Comparison of ENCODE assay signal across 20 cellular contexts in genomic region chr1:89779541-89779940, GRCh38.
"Had no signal": no experiment of that assay in that cellular context is flagged by ENCODE, and none has a peak within 500 bp of the region (broad histone marks: within the 10 kb centered on the region; RNA-seq: fewer than 3 reads in every experiment).

No MANE protein-coding gene starts in this region.

- H3K36me3 ChIP-seq: esophagus squamous epithelium, heart right ventricle, left lung, neutrophil, right lobe of liver, tibial nerve had no signal

- DNase-seq: activated gamma-delta T cell treated with Interleukin-2 at 50 U/mL for 16 hours; activated T-cell treated with anti-CD3 and anti-CD28 coated beads, Interleukin-2, amount 50 U/mL, for 48 hours; amygdala; caudate nucleus; effector memory CD8-positive, alpha-beta T cell; esophagus squamous epithelium; heart right ventricle; left lung; right lobe of liver; Right ventricle myocardium superior; small intestine; substantia nigra had no signal

- H2AFZ ChIP-seq: parathyroid adenoma had no signal

- H3K27ac ChIP-seq: esophagus squamous epithelium, heart right ventricle, left lung, neutrophil, parathyroid adenoma, right lobe of liver, SK-N-MC, tibial nerve had no signal

- H3K9me3 Mint-ChIP-seq: effector memory CD8-positive, alpha-beta T cell; mesothelial cell of epicardium; natural killer cell treated with Interleukin-12 subunit alpha and Interleukin-12 subunit beta and Interleukin-15 and Interleukin-18, amount 100 ng/mL, for 72 hours; T-helper 2 cell treated with Interferon-gamma antibody and Interleukin-4, amounts not matched to agents 5 μg/mL and 100 μg/mL, for 36 hours; WTC11 had no signal

- H3K4me1 ChIP-seq: esophagus squamous epithelium, heart right ventricle, left lung, parathyroid adenoma, right lobe of liver had no signal

- H3K4me3 ChIP-seq: esophagus squamous epithelium, heart right ventricle, left lung, right lobe of liver, SK-N-MC, tibial nerve had no signal

- H3K36me3 Mint-ChIP-seq: mesothelial cell of epicardium; natural killer cell treated with Interleukin-12 subunit alpha and Interleukin-12 subunit beta and Interleukin-15 and Interleukin-18, amount 100 ng/mL, for 72 hours; WTC11 had no signal

- ATAC-seq: effector memory CD8-positive, alpha-beta T cell; heart right ventricle; left lung; natural killer cell treated with Interleukin-12 subunit alpha and Interleukin-12 subunit beta and Interleukin-15 and Interleukin-18, amount 100 ng/mL, for 72 hours; right lobe of liver; WTC11 had no signal

- H3K4me1 Mint-ChIP-seq: WTC11 had no signal

- H3K4me3 Mint-ChIP-seq: effector memory CD8-positive, alpha-beta T cell; mesothelial cell of epicardium; natural killer cell treated with Interleukin-12 subunit alpha and Interleukin-12 subunit beta and Interleukin-15 and Interleukin-18, amount 100 ng/mL, for 72 hours; T-helper 2 cell treated with Interferon-gamma antibody and Interleukin-4, amounts not matched to agents 5 μg/mL and 100 μg/mL, for 36 hours; WTC11 had no signal

- H3K27ac Mint-ChIP-seq: effector memory CD8-positive, alpha-beta T cell; mesothelial cell of epicardium; natural killer cell treated with Interleukin-12 subunit alpha and Interleukin-12 subunit beta and Interleukin-15 and Interleukin-18, amount 100 ng/mL, for 72 hours; T-helper 2 cell treated with Interferon-gamma antibody and Interleukin-4, amounts not matched to agents 5 μg/mL and 100 μg/mL, for 36 hours; WTC11 had no signal

- H3K79me2 ChIP-seq: parathyroid adenoma had no signal

- H3K27me3 ChIP-seq: esophagus squamous epithelium, left lung, neutrophil, right lobe of liver, tibial nerve had no signal
